9 cellular contexts compared by ENCODE assay signal in the genomic region with DNA sequence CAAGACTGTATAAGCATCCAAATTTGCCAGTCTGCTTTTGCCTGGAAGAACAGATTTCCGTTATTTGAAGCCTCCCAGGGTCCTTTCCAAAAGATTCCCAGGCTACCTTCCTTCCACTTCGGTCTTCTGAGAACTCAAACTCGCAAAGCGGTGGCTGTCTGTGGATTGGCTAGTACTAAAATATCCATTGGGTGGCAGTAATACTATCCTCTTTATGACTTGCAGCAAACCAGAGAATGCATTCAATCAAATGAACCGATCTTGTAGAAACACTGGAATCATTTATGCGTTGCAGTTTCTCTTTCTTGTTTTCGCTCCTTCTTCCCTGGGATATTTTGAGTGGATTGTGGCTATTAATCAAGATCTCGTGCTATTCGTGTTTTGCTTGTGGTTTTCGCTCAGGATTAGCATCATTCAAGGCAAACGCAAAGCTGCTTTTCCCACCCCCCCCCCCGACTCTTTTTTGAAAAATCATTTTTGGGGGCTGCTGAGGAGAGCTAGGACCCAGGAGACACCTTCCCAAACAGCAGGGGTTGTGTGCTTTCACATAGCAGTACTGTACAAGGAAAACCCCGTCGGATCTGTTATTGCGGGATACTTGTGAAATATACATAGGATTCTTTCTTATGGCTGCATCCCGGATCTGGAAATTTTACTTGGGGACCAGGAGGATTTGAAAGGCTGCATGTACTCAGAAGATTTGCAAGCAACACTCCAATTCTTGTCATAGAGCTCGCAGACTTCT. TPM values are rescaled to one million over a fixed set of nuclear protein-coding genes. Genes with fewer than 3 reads are reported as not detected.
DNase-seq lines count a peak whose midpoint lies in the region; ATAC-seq, FAIRE-seq and TF ChIP-seq lines count a peak whose summit lies in the region.
"Had no signal": no experiment of that assay in that cellular context is flagged by ENCODE, and none has a peak within 500 bp of the region (broad histone marks: within the 10 kb centered on the region; RNA-seq: fewer than 3 reads in every experiment).

A gene (plus strand): TSS at position 556 of the 745 bp plus-strand sequence.

- no peak within 1 kb of the TSS for H3K23ac ChIP-seq in trophoblast cell (ENCODE audit: low read length)

- WGBS in trophoblast cell (ENCODE audit: extremely low coverage, insufficient coverage, insufficient read length): no CpG with 5 or more reads among the region's 17 CpGs

- in situ Hi-C loops in GM13976 (cut with MboI; ENCODE audit: low sequenced_read_pairs, unreplicated experiment): no loop called here

- no peak within 1 kb of the TSS for H3K9ac ChIP-seq in trophoblast cell (ENCODE audit: low read length)

- no peak within 1 kb of the TSS for H3K4ac ChIP-seq in trophoblast cell (ENCODE audit: low read depth, low read length)

- H4K91ac ChIP-seq in trophoblast cell (ENCODE audit: low read depth, low read length): no peak within 1 kb of the TSS

- no peak within 1 kb of the TSS for H2BK5ac ChIP-seq in trophoblast cell (ENCODE audit: low read depth, low read length, poor library complexity)

- H2BK12ac ChIP-seq in trophoblast cell (ENCODE audit: low read length): no peak within 1 kb of the TSS

- no peaks in the 10 kb centered on the region for H3K79me1 ChIP-seq in trophoblast cell (ENCODE audit: low read length)

- TF ChIP-seq CTCF in RWPE1 (conservative IDR thresholded peaks at IDR 0.05; ENCODE audit: low read depth): peak; percentile 24; the same call in 1 of the 2 replicates
- TF ChIP-seq CTCF in GM13976 (IDR thresholded peaks at IDR 0.05; ENCODE audit: borderline replicate concordance, control extremely low read depth, extremely low read depth, insufficient read depth, missing control alignments): no peak
- TF ChIP-seq CTCF in D721Med (IDR thresholded peaks at IDR 0.05; ENCODE audit: insufficient read depth, missing control alignments): no peak

- peak; percentile 23 for DNase-seq in EH (ENCODE audit: low read depth)
- peak; percentile 18 for DNase-seq in RWPE1 (ENCODE audit: low spot score)
- DNase-seq in glomerular visceral epithelial cell (ENCODE audit: extremely low spot score): peak; percentile 42
- no peak for DNase-seq in trophoblast cell
- no peak for DNase-seq in GM13976 (ENCODE audit: low spot score)
- no peak for DNase-seq in HUDEP-2 (lab: John Stamatoyannopoulos, UW; ENCODE audit: unreplicated experiment in 76 of 76)
- no peak for DNase-seq in D721Med (ENCODE audit: insufficient read length, low spot score)

- H4K8ac ChIP-seq in trophoblast cell (ENCODE audit: low read depth, low read length): no peak within 1 kb of the TSS

- no peak for FAIRE-seq in D721Med (lab: Jason Lieb, UNC)

- no peaks in the 10 kb centered on the region for H3K9me3 ChIP-seq in trophoblast cell (ENCODE audit: insufficient read depth, low read depth, low read length)
- H3K9me3 ChIP-seq: thyroid gland had no signal

- H3K4me2 ChIP-seq in trophoblast cell (ENCODE audit: low read length): peak within 1 kb of the TSS; percentile 50

- CTCF ChIA-PET in RWPE1 (lab: Yijun Ruan, JAX): no interaction called here

- H3K36me3 ChIP-seq in trophoblast cell (ENCODE audit: control insufficient read depth in 1 of 2, insufficient read depth in 2 of 2, low read length in 2 of 2): no peaks in the 10 kb centered on the region
- H3K36me3 ChIP-seq: thyroid gland had no signal

- H3K27ac ChIP-seq in RWPE1: no peak within 1 kb of the TSS
- H3K27ac ChIP-seq in trophoblast cell (ENCODE audit: low read depth, low read length): no peak within 1 kb of the TSS
- H3K27ac ChIP-seq: thyroid gland had no signal

- no peak within 1 kb of the TSS for H3K14ac ChIP-seq in trophoblast cell (ENCODE audit: low read length)

- H2BK120ac ChIP-seq in trophoblast cell (ENCODE audit: insufficient read depth, low read length, poor library complexity): no peak within 1 kb of the TSS

- POLR2A ChIA-PET in RWPE1 (lab: Yijun Ruan, JAX; ENCODE audit: low non-redundant PET): no interaction called here

- no peak within 1 kb of the TSS for H3K4me3 ChIP-seq in trophoblast cell (ENCODE audit: low read depth, low read length)

- no peak within 1 kb of the TSS for H3K18ac ChIP-seq in trophoblast cell (ENCODE audit: low read length)

- H4K12ac ChIP-seq in trophoblast cell (ENCODE audit: low read depth, low read length): no peak within 1 kb of the TSS

- no peak within 1 kb of the TSS for H2AK5ac ChIP-seq in trophoblast cell (ENCODE audit: low read length)

- H3K27me3 ChIP-seq in trophoblast cell (ENCODE audit: insufficient read depth, low read length): no peaks in the 10 kb centered on the region
- H3K27me3 ChIP-seq: thyroid gland had no signal

- no peak within 1 kb of the TSS for H2AFZ ChIP-seq in trophoblast cell (ENCODE audit: insufficient read depth, low read length, poor library complexity)

- no peaks in the 10 kb centered on the region for H3K4me1 ChIP-seq in trophoblast cell (ENCODE audit: control insufficient read depth in 1 of 2, insufficient read depth in 2 of 2, low read length in 2 of 2)
- H3K4me1 ChIP-seq: thyroid gland had no signal

- H3K79me2 ChIP-seq in trophoblast cell (ENCODE audit: control insufficient read depth, insufficient read depth, low read length, poor library complexity): no peaks in the 10 kb centered on the region

- no peak for ATAC-seq in GM21447 (IDR thresholded peaks at IDR 0.05; ENCODE audit: unreplicated experiment)

RNA-seq across cellular contexts. Expression of the gene that starts here (rescaled TPM):
- 0.01 TPM in 2 replicates for polyA plus RNA-seq in trophoblast cell (2013)

Comparison
In these comparisons a context has a peak if more than half of its experiments do, and no peak if none do; other contexts are left out.
1. DNase-seq: peak in EH (single experiment), RWPE1 (single experiment) and glomerular visceral epithelial cell (single experiment); none in trophoblast cell (0 of 2), GM13976 (single experiment), HUDEP-2 (0 of 76) and D721Med (single experiment).